Comparison of ENCODE assay signal across 24 cellular contexts in genomic region chr1:245129321-245129720, GRCh38. TPM values are rescaled to one million over a fixed set of nuclear protein-coding genes. Genes with fewer than 3 reads are reported as not detected.
"Had no signal": no experiment of that assay in that cellular context is flagged by ENCODE, and none has a peak within 500 bp of the region (broad histone marks: within the 10 kb centered on the region; RNA-seq: fewer than 3 reads in every experiment).

No MANE protein-coding gene starts in this region.

- H3K9me3 ChIP-seq: SJCRH30, SK-N-SH had no signal

- DNase-seq: activated CD4-positive, alpha-beta memory T cell treated with anti-CD3 and anti-CD28 coated beads, Interleukin-2, amount 10 ng/mL, durations not matched to agents 7 days and 5 days; activated CD4-positive, alpha-beta T cell treated with anti-CD3 and anti-CD28 coated beads, Interleukin-2, amount 10 ng/mL, durations not matched to agents 7 days and 5 days; activated CD4-positive, CD25-positive, alpha-beta regulatory T cell; activated CD8-positive, alpha-beta memory T cell treated with anti-CD3 and anti-CD28 coated beads, Interleukin-2, amount 50 U/mL, for 4 hours; activated gamma-delta T cell treated with Interleukin-2 at 50 U/mL for 16 hours; activated naive CD4-positive, alpha-beta T cell treated with anti-CD3 and anti-CD28 coated beads, Interleukin-2, amount 10 ng/mL, durations not matched to agents 7 days and 5 days; activated naive CD8-positive, alpha-beta T cell treated with anti-CD3 and anti-CD28 coated beads for 36 hours; activated T-cell treated with anti-CD3 and anti-CD28 coated beads, Interleukin-2, amount 50 U/mL, for 72 hours; MM.1S; NCI-H1105; NCI-H1436; NCI-H1694 treated with DMSO at 0.1 percent for 48 hours; NCI-H226; NCI-H526; NCI-H82; OCI-M1; SJCRH30; SK-N-SH; T-helper 1 cell had no signal

- H3K9ac ChIP-seq: SK-N-SH had no signal

- H3K4me3 ChIP-seq: SJCRH30 had no signal

- H3K9me3 Mint-ChIP-seq: activated CD4-positive, alpha-beta memory T cell treated with anti-CD3 and anti-CD28 coated beads, Interleukin-2, amount 10 ng/mL, durations not matched to agents 7 days and 5 days; activated CD4-positive, alpha-beta T cell treated with anti-CD3 and anti-CD28 coated beads, Interleukin-2, amount 10 ng/mL, durations not matched to agents 7 days and 5 days; activated naive CD4-positive, alpha-beta T cell treated with anti-CD3 and anti-CD28 coated beads, Interleukin-2, amount 10 ng/mL, durations not matched to agents 7 days and 5 days; activated naive CD8-positive, alpha-beta T cell treated with anti-CD3 and anti-CD28 coated beads for 36 hours; activated T-cell treated with anti-CD3 and anti-CD28 coated beads, Interleukin-2, amount 50 U/mL, for 72 hours; activated T-helper 2 cell treated with anti-CD3 and anti-CD28 coated beads, Interferon-gamma antibody, Interleukin-2, Interleukin-4, amounts not matched to agents 10 μg/mL and 5 μg/mL and 100 μg/mL, durations not matched to agents 14 hours and 24 hours and 36 hours had no signal

- H3K4me3 Mint-ChIP-seq: activated CD4-positive, alpha-beta memory T cell treated with anti-CD3 and anti-CD28 coated beads, Interleukin-2, amount 10 ng/mL, durations not matched to agents 7 days and 5 days; activated CD4-positive, alpha-beta T cell treated with anti-CD3 and anti-CD28 coated beads, Interleukin-2, amount 10 ng/mL, durations not matched to agents 7 days and 5 days; activated naive CD4-positive, alpha-beta T cell treated with anti-CD3 and anti-CD28 coated beads, Interleukin-2, amount 10 ng/mL, durations not matched to agents 7 days and 5 days; activated naive CD8-positive, alpha-beta T cell treated with anti-CD3 and anti-CD28 coated beads for 36 hours; activated T-cell treated with anti-CD3 and anti-CD28 coated beads, Interleukin-2, amount 50 U/mL, for 72 hours; central memory CD8-positive, alpha-beta T cell had no signal

- ATAC-seq: activated T-cell treated with anti-CD3 and anti-CD28 coated beads, Interleukin-2, amount 50 U/mL, for 72 hours; Panc1; Right ventricle myocardium inferior had no signal

- H3K27me3 Mint-ChIP-seq: activated CD4-positive, alpha-beta memory T cell treated with anti-CD3 and anti-CD28 coated beads, Interleukin-2, amount 10 ng/mL, durations not matched to agents 7 days and 5 days had no signal

- H3K36me3 ChIP-seq: SJCRH30 had no signal

- H3K4me2 ChIP-seq: SK-N-SH had no signal

- H3K27me3 ChIP-seq: SJCRH30 had no signal

- H3K36me3 Mint-ChIP-seq: activated naive CD4-positive, alpha-beta T cell treated with anti-CD3 and anti-CD28 coated beads, Interleukin-2, amount 10 ng/mL, durations not matched to agents 7 days and 5 days; activated naive CD8-positive, alpha-beta T cell treated with anti-CD3 and anti-CD28 coated beads for 36 hours had no signal

- H3K4me1 Mint-ChIP-seq: activated CD4-positive, alpha-beta memory T cell treated with anti-CD3 and anti-CD28 coated beads, Interleukin-2, amount 10 ng/mL, durations not matched to agents 7 days and 5 days; activated CD4-positive, alpha-beta T cell treated with anti-CD3 and anti-CD28 coated beads, Interleukin-2, amount 10 ng/mL, durations not matched to agents 7 days and 5 days; activated naive CD4-positive, alpha-beta T cell treated with anti-CD3 and anti-CD28 coated beads, Interleukin-2, amount 10 ng/mL, durations not matched to agents 7 days and 5 days; activated naive CD8-positive, alpha-beta T cell treated with anti-CD3 and anti-CD28 coated beads for 36 hours; central memory CD8-positive, alpha-beta T cell had no signal

- H3K27ac ChIP-seq: SJCRH30, VCaP had no signal

- H3K27ac Mint-ChIP-seq: activated CD4-positive, alpha-beta memory T cell treated with anti-CD3 and anti-CD28 coated beads, Interleukin-2, amount 10 ng/mL, durations not matched to agents 7 days and 5 days; activated CD4-positive, alpha-beta T cell treated with anti-CD3 and anti-CD28 coated beads, Interleukin-2, amount 10 ng/mL, durations not matched to agents 7 days and 5 days; activated naive CD4-positive, alpha-beta T cell treated with anti-CD3 and anti-CD28 coated beads, Interleukin-2, amount 10 ng/mL, durations not matched to agents 7 days and 5 days; activated naive CD8-positive, alpha-beta T cell treated with anti-CD3 and anti-CD28 coated beads for 36 hours; activated T-cell treated with anti-CD3 and anti-CD28 coated beads, Interleukin-2, amount 50 U/mL, for 72 hours; activated T-helper 2 cell treated with anti-CD3 and anti-CD28 coated beads, Interferon-gamma antibody, Interleukin-2, Interleukin-4, amounts not matched to agents 10 μg/mL and 5 μg/mL and 100 μg/mL, durations not matched to agents 14 hours and 24 hours and 36 hours had no signal

- H3K4me1 ChIP-seq: SJCRH30 had no signal

RNA-seq across cellular contexts. Expression of gene KIF26B, which starts 25.5 kb away (rescaled TPM):
- total RNA-seq: activated CD4-positive, alpha-beta memory T cell treated with anti-CD3 and anti-CD28 coated beads, Interleukin-2, amount 10 ng/mL, durations not matched to agents 7 days and 5 days; activated CD4-positive, alpha-beta T cell treated with anti-CD3 and anti-CD28 coated beads, Interleukin-2, amount 10 ng/mL, durations not matched to agents 7 days and 5 days had no signal
